Comparison of ENCODE assay signal across 12 cellular contexts in genomic region chr4:121998024-121998423, GRCh38. TPM values are rescaled to one million over a fixed set of nuclear protein-coding genes. Genes with fewer than 3 reads are reported as not detected.
DNase-seq lines count a peak whose midpoint lies in the region; ATAC-seq lines count a peak whose summit lies in the region.
"Had no signal": no experiment of that assay in that cellular context is flagged by ENCODE, and none has a peak within 500 bp of the region (broad histone marks: within the 10 kb centered on the region; RNA-seq: fewer than 3 reads in every experiment).

No MANE protein-coding gene starts in this region.

- peaks cover 32% of the 10 kb centered on the region for H3K27me3 Mint-ChIP-seq in activated CD4-positive, alpha-beta memory T cell treated with anti-CD3 and anti-CD28 coated beads, Interleukin-2, amount 10 ng/mL, durations not matched to agents 7 days and 5 days

- H3K4me1 Mint-ChIP-seq in activated CD4-positive, alpha-beta memory T cell treated with anti-CD3 and anti-CD28 coated beads, Interleukin-2, amount 10 ng/mL, durations not matched to agents 7 days and 5 days: no peaks in the 10 kb centered on the region

- no peaks in the 10 kb centered on the region for H3K9me3 ChIP-seq in Karpas-422 (ENCODE audit: low read length)
- H3K9me3 ChIP-seq: ovary, suprapubic skin had no signal

- POLR2A ChIA-PET in activated CD4-positive, alpha-beta memory T cell treated with anti-CD3 and anti-CD28 coated beads, Interleukin-2, amount 10 ng/mL, durations not matched to agents 7 days and 5 days (lab: Charles Lee): no interaction called here

- H3K79me2 ChIP-seq in Karpas-422 (ENCODE audit: low read length): no peaks in the 10 kb centered on the region

- no peak overlapping the region for H3K27ac Mint-ChIP-seq in activated CD4-positive, alpha-beta memory T cell treated with anti-CD3 and anti-CD28 coated beads, Interleukin-2, amount 10 ng/mL, durations not matched to agents 7 days and 5 days

- DNase-seq in NCI-H1105 (lab: John Stamatoyannopoulos, UW) (peak; percentile 0), NCI-H1105 treated with DMSO at 0.1 percent for 48 hours (lab: John Stamatoyannopoulos, UW) (no peak), Karpas-422 (peak; percentile 88), myocyte (ENCODE audit: low read depth) (peak; percentile 9), COLO829 (ENCODE audit: low spot score) (no peak)
- peak; percentile 17 for DNase-seq in activated CD4-positive, alpha-beta memory T cell treated with anti-CD3 and anti-CD28 coated beads, Interleukin-2, amount 10 ng/mL, durations not matched to agents 7 days and 5 days
- DNase-seq: NCI-H774, ovary had no signal

- no peaks in the 10 kb centered on the region for H3K9me2 ChIP-seq in Karpas-422 (replicated peaks; ENCODE audit: insufficient read depth, low read length)

- no peaks in the 10 kb centered on the region for H3K36me3 ChIP-seq in Karpas-422 (ENCODE audit: insufficient read depth, low read length)
- H3K36me3 ChIP-seq: ovary, suprapubic skin had no signal

- no peaks in the 10 kb centered on the region for H3K27me3 ChIP-seq in Karpas-422 (ENCODE audit: low read length)
- H3K27me3 ChIP-seq: ovary, suprapubic skin had no signal

- H3K27ac ChIP-seq in Karpas-422 (ENCODE audit: low read length): peak overlapping the region; percentile 91
- H3K27ac ChIP-seq: ovary, suprapubic skin had no signal

- H3K4me2 ChIP-seq in Karpas-422 (ENCODE audit: low read depth, low read length, poor library complexity, severe bottlenecking): peak overlapping the region; percentile 79

- CTCF ChIA-PET in activated CD4-positive, alpha-beta memory T cell treated with anti-CD3 and anti-CD28 coated beads, Interleukin-2, amount 10 ng/mL, durations not matched to agents 7 days and 5 days (lab: Charles Lee): interaction anchor here (1.3 kb wide), 2 partner anchors 10 to 580 kb away, joined by 4 read pairs; no protein-coding TSS in a partner anchor

- H4K20me1 ChIP-seq in Karpas-422 (ENCODE audit: insufficient read depth, low read depth, low read length): no peaks in the 10 kb centered on the region

- ATAC-seq in HG02885 (IDR thresholded peaks at IDR 0.05; ENCODE audit: poor library complexity, unreplicated experiment) (no peak), GM19467 (IDR thresholded peaks at IDR 0.05; ENCODE audit: unreplicated experiment) (no peak)
- ATAC-seq: esophagus mucosa had no signal

- H3K4me3 Mint-ChIP-seq in activated CD4-positive, alpha-beta memory T cell treated with anti-CD3 and anti-CD28 coated beads, Interleukin-2, amount 10 ng/mL, durations not matched to agents 7 days and 5 days: no peak overlapping the region

- no peaks in the 10 kb centered on the region for H3K36me3 Mint-ChIP-seq in activated CD4-positive, alpha-beta memory T cell treated with anti-CD3 and anti-CD28 coated beads, Interleukin-2, amount 10 ng/mL, durations not matched to agents 7 days and 5 days (ENCODE audit: low read depth)

- peak overlapping the region; percentile 6; the same call in 1 of the 2 replicates for H3K9ac ChIP-seq in Karpas-422 (ENCODE audit: low read length)

- peaks cover 55% of the 10 kb centered on the region for H3K4me1 ChIP-seq in Karpas-422 (ENCODE audit: low read length)
- H3K4me1 ChIP-seq: suprapubic skin had no signal

- H3K9me3 Mint-ChIP-seq in activated CD4-positive, alpha-beta memory T cell treated with anti-CD3 and anti-CD28 coated beads, Interleukin-2, amount 10 ng/mL, durations not matched to agents 7 days and 5 days: no peaks in the 10 kb centered on the region

- H3K4me3 ChIP-seq in Karpas-422 (ENCODE audit: low read length): peak overlapping the region; percentile 43; the same call in 1 of the 2 replicates
- H3K4me3 ChIP-seq: ovary, suprapubic skin had no signal

- H2AFZ ChIP-seq in Karpas-422 (ENCODE audit: low read length): peak overlapping the region; percentile 32; the same call in 1 of the 2 replicates

RNA-seq across cellular contexts. Expression of gene TRPC3, which starts 46.2 kb away (rescaled TPM):
- total RNA-seq in Karpas-422 (2014; rRNA removed; shearing (Covaris generic); ENCODE audit: low replicate concordance): not detected in 2 replicates
- total RNA-seq in activated CD4-positive, alpha-beta memory T cell treated with anti-CD3 and anti-CD28 coated beads, Interleukin-2, amount 10 ng/mL, durations not matched to agents 7 days and 5 days: 1 to 10 TPM in 1 of 2 experiments, under 1 TPM in 1; 0.70 to 1.1 TPM
- total RNA-seq in myocyte: 0.21 TPM in 1 of 2 replicates, not detected in the other
- polyA plus RNA-seq in myocyte (2012): not detected
- total RNA-seq: esophagus mucosa had no signal

Comparison
In these comparisons a context has a peak if more than half of its experiments do, and no peak if none do; other contexts are left out.
1. DNase-seq: peak in NCI-H1105 (single experiment), Karpas-422 (single experiment), activated CD4-positive, alpha-beta memory T cell treated with anti-CD3 and anti-CD28 coated beads, Interleukin-2, amount 10 ng/mL, durations not matched to agents 7 days and 5 days (single experiment) and myocyte (single experiment); none in NCI-H1105 treated with DMSO at 0.1 percent for 48 hours (single experiment) and COLO829 (single experiment).